In the genomic region with DNA sequence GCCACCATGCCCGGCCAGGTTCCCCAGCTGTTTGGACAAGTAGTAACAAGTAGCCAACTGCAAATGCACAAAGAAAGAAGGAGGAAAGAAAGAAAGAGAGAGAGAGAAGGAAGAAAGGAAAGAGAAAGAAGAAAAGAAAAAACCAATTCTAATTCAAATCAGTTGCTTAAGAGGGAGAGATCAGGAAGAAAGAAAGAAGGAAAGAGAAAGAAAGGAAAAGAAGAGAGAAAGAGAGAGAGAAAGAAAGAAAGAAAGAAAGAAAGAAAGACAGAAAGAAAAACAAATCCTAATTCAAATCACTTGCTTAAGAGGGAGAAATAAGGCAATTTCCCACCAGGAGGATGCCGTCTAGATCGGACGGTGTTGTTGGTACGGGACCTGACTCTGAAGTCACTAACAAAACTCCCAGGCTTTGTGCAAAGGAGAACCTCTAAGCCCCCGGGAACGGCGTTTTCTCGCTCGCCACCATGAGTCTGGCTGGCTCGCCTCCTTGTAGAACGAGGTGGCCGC, we compare ENCODE assay signal across 20 cellular contexts.
DNase-seq lines count a peak whose midpoint lies in the region; ATAC-seq and TF ChIP-seq lines count a peak whose summit lies in the region.
"Had no signal": no experiment of that assay in that cellular context is flagged by ENCODE, and none has a peak within 500 bp of the region (broad histone marks: within the 10 kb centered on the region; RNA-seq: fewer than 3 reads in every experiment).

No MANE protein-coding gene starts in this region.

- peak overlapping the region; percentile 39 for H2AFZ ChIP-seq in mammary epithelial cell (ENCODE audit: low read depth, low read length)
- H2AFZ ChIP-seq in neural progenitor cell (replicated peaks) = no peak overlapping the region
- H2AFZ ChIP-seq: PC-9 had no signal

- TF ChIP-seq POLR2A in breast epithelium (IDR thresholded peaks at IDR 0.05) (no peak), GM18505 (IDR thresholded peaks at IDR 0.05; ENCODE audit: borderline replicate concordance, extremely low read depth, insufficient read depth, insufficient read length) (no peak)

- peaks cover under 1% of the 10 kb centered on the region for H3K4me1 Mint-ChIP-seq in neural progenitor cell
- no peaks in the 10 kb centered on the region for H3K4me1 Mint-ChIP-seq in stimulated activated effector memory CD8-positive, alpha-beta T cell treated with anti-CD3 and anti-CD28 coated beads, Interleukin-12 subunit alpha, Interleukin-12 subunit beta, amount 100 ng/mL, for 72 hours
- H3K4me1 Mint-ChIP-seq: CD4-positive, CD25-positive, alpha-beta regulatory T cell had no signal

- dilution Hi-C loops in mammary epithelial cell (cut with HindIII; ENCODE audit: low sequenced_read_pairs) = loop anchor here (5.0 kb wide), 2 partner anchors 50 to 80 kb away; no protein-coding TSS in a partner anchor

- no peak overlapping the region for H3K4me3 Mint-ChIP-seq in neural progenitor cell
- no peak overlapping the region for H3K4me3 Mint-ChIP-seq in stimulated activated effector memory CD8-positive, alpha-beta T cell treated with anti-CD3 and anti-CD28 coated beads, Interleukin-12 subunit alpha, Interleukin-12 subunit beta, amount 100 ng/mL, for 72 hours
- H3K4me3 Mint-ChIP-seq: CD4-positive, CD25-positive, alpha-beta regulatory T cell had no signal

- H3K4me1 ChIP-seq in mammary epithelial cell (ENCODE audit: insufficient read depth, low read length) = no peaks in the 10 kb centered on the region
- H3K4me1 ChIP-seq in breast epithelium = no peaks in the 10 kb centered on the region
- no peaks in the 10 kb centered on the region for H3K4me1 ChIP-seq in SJCRH30
- no peaks in the 10 kb centered on the region for H3K4me1 ChIP-seq in neural progenitor cell
- H3K4me1 ChIP-seq: BLaER1 had no signal

- peaks cover 16% of the 10 kb centered on the region for H3K27me3 Mint-ChIP-seq in neural progenitor cell (ENCODE audit: insufficient read depth, low read depth)
- H3K27me3 Mint-ChIP-seq: CD4-positive, CD25-positive, alpha-beta regulatory T cell had no signal

- CTCF ChIA-PET in mammary epithelial cell (lab: Charles Lee; ENCODE audit: low non-redundant PET) = no interaction called here

- H4K20me1 ChIP-seq in mammary epithelial cell (ENCODE audit: insufficient read depth, low read length) = no peaks in the 10 kb centered on the region
- H4K20me1 ChIP-seq in neural progenitor cell (ENCODE audit: low read depth) = no peaks in the 10 kb centered on the region
- H4K20me1 ChIP-seq: BLaER1 had no signal

- TF ChIP-seq CTCF in mammary epithelial cell (conservative IDR thresholded peaks at IDR 0.05 in 1 of 2, IDR thresholded peaks at IDR 0.05 in 1 of 2; ENCODE audit: extremely low read depth in 1 of 2, insufficient read depth in 1 of 2, low read depth in 1 of 2, low read length in 2 of 2) = no peak
- TF ChIP-seq CTCF in breast epithelium (IDR thresholded peaks at IDR 0.05) = no peak
- no peak for TF ChIP-seq CTCF in neural progenitor cell (IDR thresholded peaks at IDR 0.05)

- no peaks in the 10 kb centered on the region for H3K36me3 ChIP-seq in mammary epithelial cell (ENCODE audit: insufficient read depth, low read length)
- no peaks in the 10 kb centered on the region for H3K36me3 ChIP-seq in breast epithelium
- H3K36me3 ChIP-seq in SJCRH30 = no peaks in the 10 kb centered on the region
- no peaks in the 10 kb centered on the region for H3K36me3 ChIP-seq in neural progenitor cell
- H3K36me3 ChIP-seq: BLaER1, MG63 had no signal

- H3K9ac ChIP-seq in mammary epithelial cell (ENCODE audit: insufficient read depth, low read length) (no peak overlapping the region), neural progenitor cell (no peak overlapping the region)
- H3K9ac ChIP-seq: BLaER1 had no signal

- H3K4me2 ChIP-seq in mammary epithelial cell (ENCODE audit: insufficient read depth, low read depth, low read length) (peak overlapping the region; percentile 9), neural progenitor cell (no peak overlapping the region)
- H3K4me2 ChIP-seq: BLaER1, PC-9 had no signal

- H3K36me3 Mint-ChIP-seq in neural progenitor cell = no peaks in the 10 kb centered on the region
- no peaks in the 10 kb centered on the region for H3K36me3 Mint-ChIP-seq in stimulated activated effector memory CD8-positive, alpha-beta T cell treated with anti-CD3 and anti-CD28 coated beads, Interleukin-12 subunit alpha, Interleukin-12 subunit beta, amount 100 ng/mL, for 72 hours
- H3K36me3 Mint-ChIP-seq: CD4-positive, CD25-positive, alpha-beta regulatory T cell had no signal

- no peak overlapping the region for H3K27ac Mint-ChIP-seq in neural progenitor cell
- H3K27ac Mint-ChIP-seq in stimulated activated effector memory CD8-positive, alpha-beta T cell treated with anti-CD3 and anti-CD28 coated beads, Interleukin-12 subunit alpha, Interleukin-12 subunit beta, amount 100 ng/mL, for 72 hours = no peak overlapping the region

- BruUV-seq in mammary epithelial cell (replicated peaks; lab: Mats Ljungman, UMichigan) = no TSS peak

- H3F3A ChIP-seq in neural progenitor cell (ENCODE audit: low read depth) = no peaks in the 10 kb centered on the region

- no peaks in the 10 kb centered on the region for H3K27me3 ChIP-seq in mammary epithelial cell (ENCODE audit: insufficient read depth, low read length)
- H3K27me3 ChIP-seq in breast epithelium = peaks cover 0 to 9% of the 10 kb centered on the region in 2 donors
- H3K27me3 ChIP-seq in SJCRH30 = no peaks in the 10 kb centered on the region; the same call in 1 of the 2 replicates
- peaks cover 5% of the 10 kb centered on the region for H3K27me3 ChIP-seq in neural progenitor cell
- H3K27me3 ChIP-seq: BLaER1, MG63 had no signal

- no peak for ATAC-seq in stimulated activated effector memory CD8-positive, alpha-beta T cell treated with anti-CD3 and anti-CD28 coated beads, Interleukin-12 subunit alpha, Interleukin-12 subunit beta, amount 100 ng/mL, for 72 hours
- ATAC-seq in GM18505 (IDR thresholded peaks at IDR 0.05; ENCODE audit: unreplicated experiment) = no peak

- DNase-seq in mammary epithelial cell (no peak), breast epithelium (ENCODE audit: low spot score in 2 of 2) (no peak), SJCRH30 (peak; percentile 18 to 38), neural progenitor cell (ENCODE audit: low spot score) (peak; percentile 24), kidney glomerular epithelial cell (lab: John Stamatoyannopoulos, UW) (no peak)
- no peak for DNase-seq in stimulated activated effector memory CD8-positive, alpha-beta T cell treated with anti-CD3 and anti-CD28 coated beads, Interleukin-12 subunit alpha, Interleukin-12 subunit beta, amount 100 ng/mL, for 72 hours (ENCODE audit: low spot score in 2 of 2)
- DNase-seq: DMS53, GF-D8, KG1, MG63, NCI-H1105 treated with DMSO at 0.1 percent for 48 hours, NCI-H146, NCI-H1930, NCI-H2227 treated with DMSO at 0.1 percent for 48 hours, NCI-H526 treated with DMSO at 0.1 percent for 48 hours, PC-9, Right ventricle myocardium superior had no signal

- H3K4me3 ChIP-seq in mammary epithelial cell (replicated peaks in 1 of 3; ENCODE audit: insufficient read depth in 1 of 3, low read depth in 2 of 3, low read length in 3 of 3) (no peak overlapping the region), breast epithelium (no peak overlapping the region), SJCRH30 (peak overlapping the region; percentile 11; the same call in 1 of the 2 replicates), neural progenitor cell (no peak overlapping the region)
- H3K4me3 ChIP-seq: BLaER1, MG63, PC-9 had no signal

- WGBS in mammary epithelial cell (ENCODE audit: low coverage, missing lambda C conversion rate) = 3% methylated on average over 13 of the region's 13 CpGs

- no peak overlapping the region for H3K27ac ChIP-seq in mammary epithelial cell (ENCODE audit: insufficient read depth, low read depth, low read length)
- H3K27ac ChIP-seq in breast epithelium = no peak overlapping the region
- no peak overlapping the region for H3K27ac ChIP-seq in SJCRH30
- no peak overlapping the region for H3K27ac ChIP-seq in neural progenitor cell
- H3K27ac ChIP-seq: BLaER1, PC-9 had no signal

- peaks cover 31% of the 10 kb centered on the region for H3K9me3 ChIP-seq in mammary epithelial cell (replicated peaks; ENCODE audit: insufficient read depth, low read length)
- peaks cover 0 to 11% of the 10 kb centered on the region in 2 donors for H3K9me3 ChIP-seq in breast epithelium
- no peaks in the 10 kb centered on the region for H3K9me3 ChIP-seq in SJCRH30 (replicated peaks)
- H3K9me3 ChIP-seq in neural progenitor cell (ENCODE audit: low read depth) = no peaks in the 10 kb centered on the region
- H3K9me3 ChIP-seq: MG63 had no signal

- peaks cover 5% of the 10 kb centered on the region for H3K9me3 Mint-ChIP-seq in neural progenitor cell
- peaks cover 4% of the 10 kb centered on the region for H3K9me3 Mint-ChIP-seq in stimulated activated effector memory CD8-positive, alpha-beta T cell treated with anti-CD3 and anti-CD28 coated beads, Interleukin-12 subunit alpha, Interleukin-12 subunit beta, amount 100 ng/mL, for 72 hours

- no peaks in the 10 kb centered on the region for H3K79me2 ChIP-seq in mammary epithelial cell (ENCODE audit: insufficient read depth, low read length)
- no peaks in the 10 kb centered on the region for H3K79me2 ChIP-seq in neural progenitor cell (ENCODE audit: low read depth)

- in situ Hi-C loops in mammary epithelial cell (cut with MboI; ENCODE audit: low sequenced_read_pairs in 2 of 2) = no loop called here

- intact Hi-C loops in mammary epithelial cell (cut with micrococcal nuclease) = no loop called here
- intact Hi-C loops in breast epithelium (cut with DNase I; ENCODE audit: low total_unique reads) = no loop called here

Comparison
In these comparisons a context has a peak if more than half of its experiments do, and no peak if none do; other contexts are left out.
1. DNase-seq: peak in SJCRH30 (2 of 2) and neural progenitor cell (single experiment); none in mammary epithelial cell (single experiment), breast epithelium (0 of 2), stimulated activated effector memory CD8-positive, alpha-beta T cell treated with anti-CD3 and anti-CD28 coated beads, Interleukin-12 subunit alpha, Interleukin-12 subunit beta, amount 100 ng/mL, for 72 hours (0 of 2) and kidney glomerular epithelial cell (single experiment).